In the genomic region with DNA sequence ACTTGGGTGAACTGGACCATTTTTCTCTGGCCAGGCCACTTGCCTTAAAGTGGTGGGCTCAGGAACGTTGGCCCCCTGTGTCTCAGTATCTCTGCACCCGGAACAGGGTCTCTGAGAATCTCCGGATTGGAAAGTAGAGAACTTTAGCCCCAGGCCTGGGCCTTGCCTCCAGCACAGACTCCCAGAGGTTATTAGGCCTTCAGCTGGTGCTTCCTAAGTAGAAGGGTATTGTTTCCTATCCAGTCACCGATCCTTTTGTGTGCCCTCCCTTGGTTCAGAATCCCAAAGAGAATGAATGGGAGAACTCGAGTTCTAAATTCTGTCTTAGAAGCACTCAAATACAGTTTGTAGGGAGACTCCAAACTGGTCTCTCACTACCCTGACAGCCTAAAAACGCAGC, we compare ENCODE assay signal across 29 cellular contexts. TPM values are rescaled to one million over a fixed set of nuclear protein-coding genes. Genes with fewer than 3 reads are reported as not detected.
A peak's percentile ranks its signal among the peaks of the same experiment; 100 is the strongest.
DNase-seq lines count a peak whose midpoint lies in the region; ATAC-seq and TF ChIP-seq lines count a peak whose summit lies in the region.
"Had no signal": no experiment of that assay in that cellular context is flagged by ENCODE, and none has a peak within 500 bp of the region (broad histone marks: within the 10 kb centered on the region; RNA-seq: fewer than 3 reads in every experiment).

No MANE protein-coding gene starts in this region.

- no TSS peak for BruUV-seq in mammary epithelial cell (replicated peaks; lab: Mats Ljungman, UMichigan)
- BruUV-seq in MCF 10A (replicated peaks; lab: Mats Ljungman, UMichigan), result no TSS peak

- in situ Hi-C loops in mammary epithelial cell (cut with MboI; ENCODE audit: low sequenced_read_pairs in 2 of 2), result loop anchor here in 1 of 2 donors (25.0 kb wide), 1 partner anchor 130 kb away; no protein-coding TSS in a partner anchor

- no peaks in the 10 kb centered on the region for H3K9me3 Mint-ChIP-seq in MCF 10A (ENCODE audit: unreplicated experiment)
- no peaks in the 10 kb centered on the region for H3K9me3 Mint-ChIP-seq in WTC11
- no peaks in the 10 kb centered on the region for H3K9me3 Mint-ChIP-seq in stimulated activated memory B cell treated with anti-CD40 and anti-IgM and Interleukin-4, amounts not matched to agents 10 μg/mL and 1 μg/mL and 100 μg/mL, for 72 hours
- no peaks in the 10 kb centered on the region for H3K9me3 Mint-ChIP-seq in naive thymus-derived CD8-positive, alpha-beta T cell
- H3K9me3 Mint-ChIP-seq: activated CD8-positive, alpha-beta T cell treated with anti-CD3 and anti-CD28 coated beads for 36 hours; activated naive CD4-positive, alpha-beta T cell treated with anti-CD3 and anti-CD28 coated beads for 36 hours; activated T-cell treated with anti-CD3 and anti-CD28 coated beads, Interleukin-2, amount 50 U/mL, for 24 hours; dendritic cell treated with granulocyte-macrophage colony-stimulating factor and Interleukin-4, amounts not matched to agents 40 ng/mL and 50 ng/mL, for 4 days had no signal

- no peaks in the 10 kb centered on the region for H3K79me2 ChIP-seq in mammary epithelial cell (ENCODE audit: insufficient read depth, low read length)

- H3K4me1 Mint-ChIP-seq in MCF 10A (ENCODE audit: insufficient read depth, unreplicated experiment) (peaks cover 34% of the 10 kb centered on the region), WTC11 (peaks cover 60% of the 10 kb centered on the region)
- H3K4me1 Mint-ChIP-seq in stimulated activated memory B cell treated with anti-CD40 and anti-IgM and Interleukin-4, amounts not matched to agents 10 μg/mL and 1 μg/mL and 100 μg/mL, for 72 hours, result peaks cover 26% of the 10 kb centered on the region
- peaks cover 0 to 16% (median 5%) of the 10 kb centered on the region in 4 donors for H3K4me1 Mint-ChIP-seq in naive thymus-derived CD8-positive, alpha-beta T cell

- H3K4me3 ChIP-seq in mammary epithelial cell (replicated peaks in 1 of 3; ENCODE audit: insufficient read depth in 1 of 3, low read depth in 2 of 3, low read length in 3 of 3), result no peak overlapping the region
- H3K4me3 ChIP-seq in iPS-18a (ENCODE audit: low read length), result peak overlapping the region; percentile 36
- H3K4me3 ChIP-seq in heart right ventricle, result no peak overlapping the region
- H3K4me3 ChIP-seq: cardiac muscle cell, GM12878, K562, lung, spleen, stomach, tibial nerve had no signal

- POLR2A ChIA-PET in MCF 10A (lab: Yijun Ruan, JAX), result interaction anchor here (2.2 to 6.3 kb wide), 5 partner anchors 7 to 146 kb away, joined by 12 to 107 read pairs (median 33); a partner anchor contains a TSS
- POLR2A ChIA-PET in WTC11 (lab: Charles Lee), result interaction anchor here (1.4 to 2.2 kb wide), 2 partner anchors 48 to 100 kb away, joined by 4 to 15 read pairs; a partner anchor contains a TSS
- POLR2A ChIA-PET in naive thymus-derived CD8-positive, alpha-beta T cell (lab: Charles Lee), result no interaction called here

- H3K9me3 ChIP-seq in mammary epithelial cell (replicated peaks; ENCODE audit: insufficient read depth, low read length) (no peaks in the 10 kb centered on the region), iPS-18a (ENCODE audit: control insufficient read depth, low read depth, low read length) (no peaks in the 10 kb centered on the region), heart right ventricle (no peaks in the 10 kb centered on the region)
- H3K9me3 ChIP-seq: spleen, stomach, tibial nerve had no signal

- H3K9ac ChIP-seq in mammary epithelial cell (ENCODE audit: insufficient read depth, low read length) (no peak overlapping the region), iPS-18a (ENCODE audit: low read length) (peak overlapping the region; percentile 7)

- TF ChIP-seq CTCF in mammary epithelial cell (conservative IDR thresholded peaks at IDR 0.05 in 1 of 2, IDR thresholded peaks at IDR 0.05 in 1 of 2; ENCODE audit: extremely low read depth in 1 of 2, insufficient read depth in 1 of 2, low read depth in 1 of 2, low read length in 2 of 2) (no peak), MCF 10A (IDR thresholded peaks at IDR 0.05; ENCODE audit: unreplicated experiment) (no peak), WTC11 (IDR thresholded peaks at IDR 0.05) (no peak), heart right ventricle (IDR thresholded peaks at IDR 0.05) (no peak)

- H3K36me3 Mint-ChIP-seq in MCF 10A (ENCODE audit: insufficient read depth, unreplicated experiment), result peaks cover 6% of the 10 kb centered on the region
- H3K36me3 Mint-ChIP-seq in WTC11, result no peaks in the 10 kb centered on the region
- H3K36me3 Mint-ChIP-seq in stimulated activated memory B cell treated with anti-CD40 and anti-IgM and Interleukin-4, amounts not matched to agents 10 μg/mL and 1 μg/mL and 100 μg/mL, for 72 hours, result no peaks in the 10 kb centered on the region
- H3K36me3 Mint-ChIP-seq in naive thymus-derived CD8-positive, alpha-beta T cell, result no peaks in the 10 kb centered on the region

- H3K27me3 ChIP-seq in mammary epithelial cell (ENCODE audit: insufficient read depth, low read length) (no peaks in the 10 kb centered on the region), iPS-18a (ENCODE audit: control insufficient read depth, insufficient read depth, low read length) (no peaks in the 10 kb centered on the region), heart right ventricle (no peaks in the 10 kb centered on the region)
- H3K27me3 ChIP-seq: cardiac muscle cell, spleen, stomach, tibial nerve had no signal

- peak overlapping the region; percentile 85 for H3K4me2 ChIP-seq in mammary epithelial cell (ENCODE audit: insufficient read depth, low read depth, low read length)

- peak overlapping the region; percentile 96 for H3K27ac ChIP-seq in mammary epithelial cell (ENCODE audit: insufficient read depth, low read depth, low read length)
- H3K27ac ChIP-seq in iPS-18a (ENCODE audit: low read length), result peak overlapping the region; percentile 4
- H3K27ac ChIP-seq in heart right ventricle, result no peak overlapping the region
- H3K27ac ChIP-seq: cardiac muscle cell, spleen had no signal

- peak overlapping the region; percentile 53 for H2AFZ ChIP-seq in mammary epithelial cell (ENCODE audit: low read depth, low read length)

- no peaks in the 10 kb centered on the region for H3K27me3 Mint-ChIP-seq in MCF 10A (ENCODE audit: insufficient read depth, unreplicated experiment)
- H3K27me3 Mint-ChIP-seq in WTC11 (ENCODE audit: low read depth), result peaks cover 3% of the 10 kb centered on the region
- no peaks in the 10 kb centered on the region for H3K27me3 Mint-ChIP-seq in stimulated activated memory B cell treated with anti-CD40 and anti-IgM and Interleukin-4, amounts not matched to agents 10 μg/mL and 1 μg/mL and 100 μg/mL, for 72 hours
- H3K27me3 Mint-ChIP-seq in naive thymus-derived CD8-positive, alpha-beta T cell, result no peaks in the 10 kb centered on the region
- H3K27me3 Mint-ChIP-seq: activated CD8-positive, alpha-beta T cell treated with anti-CD3 and anti-CD28 coated beads for 36 hours; activated T-cell treated with anti-CD3 and anti-CD28 coated beads, Interleukin-2, amount 50 U/mL, for 24 hours; B cell; dendritic cell treated with granulocyte-macrophage colony-stimulating factor and Interleukin-4, amounts not matched to agents 40 ng/mL and 50 ng/mL, for 4 days had no signal

- H3K36me3 ChIP-seq in mammary epithelial cell (ENCODE audit: insufficient read depth, low read length) (no peaks in the 10 kb centered on the region), iPS-18a (ENCODE audit: control insufficient read depth, low read depth, low read length) (no peaks in the 10 kb centered on the region), heart right ventricle (no peaks in the 10 kb centered on the region)
- H3K36me3 ChIP-seq: cardiac muscle cell, spleen, stomach, tibial nerve had no signal

- DNase-seq in mammary epithelial cell (no peak), MCF 10A (ENCODE audit: unreplicated experiment) (no peak), WTC11 (ENCODE audit: low spot score) (no peak), heart right ventricle (no peak)
- no peak for DNase-seq in naive thymus-derived CD8-positive, alpha-beta T cell
- DNase-seq: 8988T; activated CD8-positive, alpha-beta T cell treated with anti-CD3 and anti-CD28 coated beads for 36 hours; activated naive CD4-positive, alpha-beta T cell treated with anti-CD3 and anti-CD28 coated beads for 36 hours; activated T-cell treated with anti-CD3 and anti-CD28 coated beads, Interleukin-2, amount 50 U/mL, for 24 hours; MM.1S; NCI-H1436 treated with DMSO at 0.1 percent for 48 hours; NCI-H2171; NCI-H526; nucleus accumbens; spleen; stimulated activated CD4-positive, alpha-beta T cell treated with anti-CD3 and anti-CD28 coated beads, Interleukin-4, amount 100 ng/mL, for 4 hours; stomach; SW 1271 had no signal

- H3K4me3 Mint-ChIP-seq in MCF 10A (ENCODE audit: unreplicated experiment) (no peak overlapping the region), WTC11 (peak overlapping the region; percentile 52)
- H3K4me3 Mint-ChIP-seq in stimulated activated memory B cell treated with anti-CD40 and anti-IgM and Interleukin-4, amounts not matched to agents 10 μg/mL and 1 μg/mL and 100 μg/mL, for 72 hours, result no peak overlapping the region
- no peak overlapping the region for H3K4me3 Mint-ChIP-seq in naive thymus-derived CD8-positive, alpha-beta T cell
- H3K4me3 Mint-ChIP-seq: activated CD8-positive, alpha-beta T cell treated with anti-CD3 and anti-CD28 coated beads for 36 hours; activated naive CD4-positive, alpha-beta T cell treated with anti-CD3 and anti-CD28 coated beads for 36 hours; activated T-cell treated with anti-CD3 and anti-CD28 coated beads, Interleukin-2, amount 50 U/mL, for 24 hours; B cell; dendritic cell treated with granulocyte-macrophage colony-stimulating factor and Interleukin-4, amounts not matched to agents 40 ng/mL and 50 ng/mL, for 4 days had no signal

- CTCF ChIA-PET in mammary epithelial cell (lab: Charles Lee; ENCODE audit: low non-redundant PET) (no interaction called here), MCF 10A (lab: Yijun Ruan, JAX) (interaction anchor here (0.7 to 1.8 kb wide), 2 partner anchors 25 to 144 kb away, joined by 5 to 6 read pairs; no protein-coding TSS in a partner anchor), WTC11 (lab: Charles Lee) (interaction anchor here (1.3 to 2.1 kb wide), 3 partner anchors 149 to 179 kb away, joined by 3 to 7 read pairs (median 4); no protein-coding TSS in a partner anchor)

- WGBS in mammary epithelial cell (ENCODE audit: low coverage, missing lambda C conversion rate), result 57% methylated on average over 6 of the region's 6 CpGs
- WGBS in heart right ventricle, 2 donors, result 87 to 90% methylated on average over 6 of the region's 6 CpGs

- no peak overlapping the region for H3K27ac Mint-ChIP-seq in MCF 10A (ENCODE audit: low read depth, unreplicated experiment)
- H3K27ac Mint-ChIP-seq in WTC11, result peak overlapping the region; percentile 99
- peak overlapping the region; percentile 33 for H3K27ac Mint-ChIP-seq in stimulated activated memory B cell treated with anti-CD40 and anti-IgM and Interleukin-4, amounts not matched to agents 10 μg/mL and 1 μg/mL and 100 μg/mL, for 72 hours
- H3K27ac Mint-ChIP-seq in naive thymus-derived CD8-positive, alpha-beta T cell, result no peak overlapping the region
- H3K27ac Mint-ChIP-seq: activated CD8-positive, alpha-beta T cell treated with anti-CD3 and anti-CD28 coated beads for 36 hours; activated naive CD4-positive, alpha-beta T cell treated with anti-CD3 and anti-CD28 coated beads for 36 hours; activated T-cell treated with anti-CD3 and anti-CD28 coated beads, Interleukin-2, amount 50 U/mL, for 24 hours had no signal

- peaks cover 44% of the 10 kb centered on the region for H3K4me1 ChIP-seq in mammary epithelial cell (ENCODE audit: insufficient read depth, low read length)
- peaks cover 47% of the 10 kb centered on the region for H3K4me1 ChIP-seq in iPS-18a (ENCODE audit: control insufficient read depth, low read depth, low read length)
- peaks cover 0 to 38% (median 10%) of the 10 kb centered on the region in 9 donors for H3K4me1 ChIP-seq in heart right ventricle

- dilution Hi-C loops in mammary epithelial cell (cut with HindIII; ENCODE audit: low sequenced_read_pairs), result loop anchor here (5.0 to 10.0 kb wide), 3 partner anchors 45 to 132 kb away; no protein-coding TSS in a partner anchor

- intact Hi-C loops in mammary epithelial cell (cut with micrococcal nuclease) (no loop called here), MCF 10A (cut with micrococcal nuclease) (loop anchor here (5.0 kb wide), 2 partner anchors 125 to 145 kb away; no protein-coding TSS in a partner anchor), heart right ventricle (cut with DNase I) (no loop called here)

- ATAC-seq in WTC11 (no peak), heart right ventricle (no peak), HG03442 (IDR thresholded peaks at IDR 0.05; ENCODE audit: unreplicated experiment) (no peak)
- no peak for ATAC-seq in stimulated activated memory B cell treated with anti-CD40 and anti-IgM and Interleukin-4, amounts not matched to agents 10 μg/mL and 1 μg/mL and 100 μg/mL, for 72 hours
- no peak for ATAC-seq in naive thymus-derived CD8-positive, alpha-beta T cell
- ATAC-seq: activated CD4-positive, CD25-positive, alpha-beta regulatory T cell treated with anti-CD3 and anti-CD28 coated beads, Interleukin-2, amount 50 U/mL, for 24 hours; activated CD8-positive, alpha-beta T cell treated with anti-CD3 and anti-CD28 coated beads for 36 hours; K562 had no signal

- no peaks in the 10 kb centered on the region for H4K20me1 ChIP-seq in mammary epithelial cell (ENCODE audit: insufficient read depth, low read length)

RNA-seq across cellular contexts. Expression of a gene that starts 48.2 kb away (rescaled TPM):
- total RNA-seq in mammary epithelial cell (100 to 1,000 TPM in 1 of 2 donors, 10 to 100 TPM in 1; 95.4 to 123 TPM), MCF 10A (2022) (37.2 and 41.9 TPM in 2 replicates), WTC11 (2021) (87.0 to 93.7 TPM (median 90.8 TPM) in 3 replicates), heart right ventricle (10 to 100 TPM in 8 of 10 donors, 1 to 10 TPM in 2; 8.0 to 18.7 (median 13.1) TPM)
- polyA plus RNA-seq in mammary epithelial cell (25.0 TPM), heart right ventricle (1 to 10 TPM; 3.0 to 3.3 TPM)
- 68.6 TPM for polyA minus RNA-seq in mammary epithelial cell
- 10 to 100 TPM; 42.7 to 44.3 TPM for total RNA-seq in naive thymus-derived CD8-positive, alpha-beta T cell
- polyA plus RNA-seq in naive thymus-derived CD8-positive, alpha-beta T cell, result 10 to 100 TPM in 1 of 3 donors, 1 to 10 TPM in 2; 7.6 to 13.1 (median 8.9) TPM

Comparison
In these comparisons a context has a peak if more than half of its experiments do, and no peak if none do; other contexts are left out.
1. H3K27ac ChIP-seq: peak in mammary epithelial cell (single experiment) and iPS-18a (single experiment); none in heart right ventricle (0 of 10).
2. H3K27ac Mint-ChIP-seq: peak in WTC11 (single experiment) and stimulated activated memory B cell treated with anti-CD40 and anti-IgM and Interleukin-4, amounts not matched to agents 10 μg/mL and 1 μg/mL and 100 μg/mL, for 72 hours (single experiment); none in MCF 10A (single experiment) and naive thymus-derived CD8-positive, alpha-beta T cell (0 of 10).